20 cellular contexts compared by ENCODE assay signal in the genomic region with DNA sequence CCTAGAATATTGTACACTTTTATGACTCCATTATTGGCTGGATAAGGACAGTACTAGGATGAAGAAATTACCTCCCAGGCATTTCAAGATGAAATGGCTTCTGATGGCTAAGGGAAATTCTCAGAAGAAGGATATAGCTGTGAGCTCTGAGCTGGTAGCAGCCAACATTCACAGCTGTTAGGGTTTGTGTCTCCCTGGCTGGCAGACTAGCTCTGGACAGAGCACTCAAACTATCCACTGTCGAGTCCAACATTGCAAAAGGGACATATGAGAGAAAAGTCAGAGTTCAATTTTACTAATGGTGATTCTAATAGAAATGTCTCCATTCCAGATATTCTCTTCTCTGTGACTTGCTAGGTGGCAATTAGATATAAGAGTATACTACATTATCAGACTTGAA.
"Had no signal": no experiment of that assay in that cellular context is flagged by ENCODE, and none has a peak within 500 bp of the region (broad histone marks: within the 10 kb centered on the region; RNA-seq: fewer than 3 reads in every experiment).

No MANE protein-coding gene starts in this region.

- DNase-seq: colonic mucosa; cortex of kidney; effector CD8-positive, alpha-beta T cell; effector memory CD8-positive, alpha-beta T cell; endodermal cell; esophagus squamous epithelium; foreskin keratinocyte; heart left ventricle; hypothalamus; immature natural killer cell; islet precursor cell; kidney; kidney glomerular epithelial cell; left lung; lower lobe of right lung; mesenchymal stem cell; mucosa of descending colon; naive thymus-derived CD4-positive, alpha-beta T cell had no signal

- ATAC-seq: effector memory CD8-positive, alpha-beta T cell; esophagus mucosa; foreskin keratinocyte; gastroesophageal sphincter; left lung; lower lobe of right lung; mucosa of descending colon; naive thymus-derived CD4-positive, alpha-beta T cell had no signal
